In genomic region chr6:167393731-167394130, GRCh38 we compare ENCODE assay signal across 1 cellular context.
TF ChIP-seq lines count a peak whose summit lies in the region.

No MANE protein-coding gene starts in this region.

TF ChIP-seq in GM23338, 12 proteins besides CTCF, POLR2A, EP300 and RAD21 (continued from another document):
- TF ChIP-seq, protein P1, sequence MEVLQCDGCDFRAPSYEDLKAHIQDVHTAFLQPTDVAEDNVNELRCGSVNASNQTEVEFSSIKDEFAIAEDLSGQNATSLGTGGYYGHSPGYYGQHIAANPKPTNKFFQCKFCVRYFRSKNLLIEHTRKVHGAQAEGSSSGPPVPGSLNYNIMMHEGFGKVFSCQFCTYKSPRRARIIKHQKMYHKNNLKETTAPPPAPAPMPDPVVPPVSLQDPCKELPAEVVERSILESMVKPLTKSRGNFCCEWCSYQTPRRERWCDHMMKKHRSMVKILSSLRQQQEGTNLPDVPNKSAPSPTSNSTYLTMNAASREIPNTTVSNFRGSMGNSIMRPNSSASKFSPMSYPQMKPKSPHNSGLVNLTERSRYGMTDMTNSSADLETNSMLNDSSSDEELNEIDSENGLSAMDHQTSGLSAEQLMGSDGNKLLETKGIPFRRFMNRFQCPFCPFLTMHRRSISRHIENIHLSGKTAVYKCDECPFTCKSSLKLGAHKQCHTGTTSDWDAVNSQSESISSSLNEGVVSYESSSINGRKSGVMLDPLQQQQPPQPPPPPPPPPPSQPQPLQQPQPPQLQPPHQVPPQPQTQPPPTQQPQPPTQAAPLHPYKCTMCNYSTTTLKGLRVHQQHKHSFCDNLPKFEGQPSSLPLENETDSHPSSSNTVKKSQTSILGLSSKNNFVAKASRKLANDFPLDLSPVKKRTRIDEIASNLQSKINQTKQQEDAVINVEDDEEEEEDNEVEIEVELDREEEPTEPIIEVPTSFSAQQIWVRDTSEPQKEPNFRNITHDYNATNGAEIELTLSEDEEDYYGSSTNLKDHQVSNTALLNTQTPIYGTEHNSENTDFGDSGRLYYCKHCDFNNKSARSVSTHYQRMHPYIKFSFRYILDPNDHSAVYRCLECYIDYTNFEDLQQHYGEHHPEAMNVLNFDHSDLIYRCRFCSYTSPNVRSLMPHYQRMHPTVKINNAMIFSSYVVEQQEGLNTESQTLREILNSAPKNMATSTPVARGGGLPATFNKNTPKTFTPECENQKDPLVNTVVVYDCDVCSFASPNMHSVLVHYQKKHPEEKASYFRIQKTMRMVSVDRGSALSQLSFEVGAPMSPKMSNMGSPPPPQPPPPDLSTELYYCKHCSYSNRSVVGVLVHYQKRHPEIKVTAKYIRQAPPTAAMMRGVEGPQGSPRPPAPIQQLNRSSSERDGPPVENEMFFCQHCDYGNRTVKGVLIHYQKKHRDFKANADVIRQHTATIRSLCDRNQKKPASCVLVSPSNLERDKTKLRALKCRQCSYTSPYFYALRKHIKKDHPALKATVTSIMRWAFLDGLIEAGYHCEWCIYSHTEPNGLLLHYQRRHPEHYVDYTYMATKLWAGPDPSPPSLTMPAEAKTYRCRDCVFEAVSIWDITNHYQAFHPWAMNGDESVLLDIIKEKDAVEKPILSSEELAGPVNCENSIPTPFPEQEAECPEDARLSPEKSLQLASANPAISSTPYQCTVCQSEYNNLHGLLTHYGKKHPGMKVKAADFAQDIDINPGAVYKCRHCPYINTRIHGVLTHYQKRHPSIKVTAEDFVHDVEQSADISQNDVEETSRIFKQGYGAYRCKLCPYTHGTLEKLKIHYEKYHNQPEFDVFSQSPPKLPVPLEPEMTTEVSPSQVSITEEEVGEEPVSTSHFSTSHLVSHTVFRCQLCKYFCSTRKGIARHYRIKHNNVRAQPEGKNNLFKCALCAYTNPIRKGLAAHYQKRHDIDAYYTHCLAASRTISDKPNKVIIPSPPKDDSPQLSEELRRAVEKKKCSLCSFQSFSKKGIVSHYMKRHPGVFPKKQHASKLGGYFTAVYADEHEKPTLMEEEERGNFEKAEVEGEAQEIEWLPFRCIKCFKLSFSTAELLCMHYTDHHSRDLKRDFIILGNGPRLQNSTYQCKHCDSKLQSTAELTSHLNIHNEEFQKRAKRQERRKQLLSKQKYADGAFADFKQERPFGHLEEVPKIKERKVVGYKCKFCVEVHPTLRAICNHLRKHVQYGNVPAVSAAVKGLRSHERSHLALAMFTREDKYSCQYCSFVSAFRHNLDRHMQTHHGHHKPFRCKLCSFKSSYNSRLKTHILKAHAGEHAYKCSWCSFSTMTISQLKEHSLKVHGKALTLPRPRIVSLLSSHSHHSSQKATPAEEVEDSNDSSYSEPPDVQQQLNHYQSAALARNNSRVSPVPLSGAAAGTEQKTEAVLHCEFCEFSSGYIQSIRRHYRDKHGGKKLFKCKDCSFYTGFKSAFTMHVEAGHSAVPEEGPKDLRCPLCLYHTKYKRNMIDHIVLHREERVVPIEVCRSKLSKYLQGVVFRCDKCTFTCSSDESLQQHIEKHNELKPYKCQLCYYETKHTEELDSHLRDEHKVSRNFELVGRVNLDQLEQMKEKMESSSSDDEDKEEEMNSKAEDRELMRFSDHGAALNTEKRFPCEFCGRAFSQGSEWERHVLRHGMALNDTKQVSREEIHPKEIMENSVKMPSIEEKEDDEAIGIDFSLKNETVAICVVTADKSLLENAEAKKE (CRISPR knock-in tag; IDR thresholded peaks at IDR 0.05): no peak
- TF ChIP-seq ZNF114 (CRISPR knock-in tag; IDR thresholded peaks at IDR 0.05): no peak
- TF ChIP-seq EZH2phosphoT487 (IDR thresholded peaks at IDR 0.05; ENCODE audit: unreplicated experiment): no peak
